ENCODE assay signal across 1 cellular context in the genomic region with DNA sequence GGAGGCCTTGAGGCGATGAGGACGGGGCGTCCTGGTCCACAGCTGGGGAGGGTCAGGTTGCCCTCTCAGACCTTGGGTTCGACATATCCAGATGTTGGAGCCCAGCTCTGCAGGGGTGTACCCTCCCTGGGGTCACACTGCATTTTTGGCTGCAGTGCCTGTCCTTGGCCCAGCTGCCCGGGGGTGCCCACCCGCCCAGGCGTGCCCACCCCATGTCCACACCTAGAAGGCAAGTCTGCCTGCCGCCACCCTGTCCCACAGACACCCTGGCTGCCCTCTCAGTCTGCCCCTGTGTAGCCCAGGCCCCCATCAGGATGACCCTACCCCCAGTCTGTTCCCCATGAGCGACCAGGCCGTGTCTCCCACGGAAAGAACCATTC.
TF ChIP-seq lines count a peak whose summit lies in the region.

No MANE protein-coding gene starts in this region.

TF ChIP-seq in SK-N-SH, 30 proteins besides CTCF, POLR2A, EP300 and RAD21 (continued from another document):
- TF ChIP-seq IRF3 (IDR thresholded peaks at IDR 0.05; ENCODE audit: low read depth, low read length) (no peak), RXRA (IDR thresholded peaks at IDR 0.05; ENCODE audit: borderline replicate concordance, low read depth) (no peak), FOSL2 (IDR thresholded peaks at IDR 0.05; ENCODE audit: borderline replicate concordance, low read depth) (no peak), CHD2 (IDR thresholded peaks at IDR 0.05; ENCODE audit: low read length, partially characterized antibody) (no peak)
- TF ChIP-seq, protein P1, sequence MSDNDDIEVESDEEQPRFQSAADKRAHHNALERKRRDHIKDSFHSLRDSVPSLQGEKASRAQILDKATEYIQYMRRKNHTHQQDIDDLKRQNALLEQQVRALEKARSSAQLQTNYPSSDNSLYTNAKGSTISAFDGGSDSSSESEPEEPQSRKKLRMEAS (IDR thresholded peaks at IDR 0.05; ENCODE audit: low read depth): no peak
